ENCODE assay signal across 8 cellular contexts in the genomic region with DNA sequence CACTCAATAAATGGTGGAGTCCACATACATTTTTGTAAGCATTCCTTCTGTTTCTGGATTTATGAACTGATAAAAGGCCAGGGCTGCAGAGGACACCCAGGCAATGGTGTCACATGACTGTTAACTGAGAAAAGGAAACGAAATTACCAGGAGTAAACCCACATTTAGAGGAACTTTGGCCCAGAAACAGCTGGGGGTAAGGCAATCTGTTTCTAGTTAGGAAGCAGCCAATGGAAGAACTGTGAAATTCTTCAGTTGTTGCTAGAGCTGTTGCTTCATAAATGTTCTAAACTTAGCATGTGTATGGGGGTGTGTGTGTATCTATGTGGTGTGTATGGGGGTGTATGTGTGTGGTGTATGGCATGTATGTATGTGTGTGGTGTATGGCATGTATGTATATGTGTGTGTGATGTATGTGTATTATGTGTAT. TPM values are rescaled to one million over a fixed set of nuclear protein-coding genes. Genes with fewer than 3 reads are reported as not detected.
DNase-seq lines count a peak whose midpoint lies in the region; ATAC-seq and TF ChIP-seq lines count a peak whose summit lies in the region.

No MANE protein-coding gene starts in this region.

- TF ChIP-seq EP300 in SK-N-SH (IDR thresholded peaks at IDR 0.05; ENCODE audit: borderline replicate concordance in 1 of 2, low read depth in 1 of 2, low read length in 1 of 2) = peak in 1 of 2 experiments; percentile 59; a peak in 2 of 4 replicates

- 0% methylated on average over 1 of the region's 1 CpG for WGBS in SK-N-SH (ENCODE audit: low lambda C conversion rate)

- H3K9me2 ChIP-seq in SK-N-SH = no peaks in the 10 kb centered on the region

- no peak for TF ChIP-seq CTCF in SK-N-SH (IDR thresholded peaks at IDR 0.05)

- H3K4me3 ChIP-seq in SK-N-SH (ENCODE audit: low read depth in 2 of 2, low read length in 1 of 2) = no peak overlapping the region

- no peak for TF ChIP-seq RAD21 in SK-N-SH (IDR thresholded peaks at IDR 0.05; ENCODE audit: low read length)

- H3K4me1 ChIP-seq in SK-N-SH (ENCODE audit: control insufficient read depth in 1 of 2, insufficient read depth in 2 of 2, low read depth in 1 of 2, low read length in 1 of 2) = peaks cover 0 to 36% of the 10 kb centered on the region in 2 experiments; a peak in 2 of 4 replicates

- H3K79me2 ChIP-seq in SK-N-SH (ENCODE audit: insufficient read depth) = no peaks in the 10 kb centered on the region

- no peak for TF ChIP-seq POLR2A in GM18505 (IDR thresholded peaks at IDR 0.05; ENCODE audit: borderline replicate concordance, extremely low read depth, insufficient read depth, insufficient read length)

- no peak overlapping the region for H3K4me2 ChIP-seq in SK-N-SH

- POLR2A ChIA-PET in SK-N-SH (lab: Yijun Ruan, JAX) (interaction anchor here (1.0 to 3.1 kb wide), 2 partner anchors 9 to 12 kb away, joined by 3 to 12 read pairs; a partner anchor contains a TSS), HEK293T (lab: Yijun Ruan, JAX) (interaction anchor here (2.4 kb wide), 1 partner anchor 8 kb away, joined by 7 read pairs; no protein-coding TSS in a partner anchor)

- H3K36me3 ChIP-seq in SK-N-SH (replicated peaks in 1 of 2; ENCODE audit: control insufficient read depth in 1 of 2, insufficient read depth in 2 of 2, low read length in 1 of 2) = no peaks in the 10 kb centered on the region

- no peak overlapping the region for H2AFZ ChIP-seq in SK-N-SH (ENCODE audit: low read depth)

- no peaks in the 10 kb centered on the region for H4K20me1 ChIP-seq in SK-N-SH (ENCODE audit: insufficient read depth)

- DNase-seq in SK-N-SH (no peak), fibroblast of the conjunctiva (ENCODE audit: low read depth) (peak; percentile 90), smooth muscle cell of the brain vasculature (ENCODE audit: low read depth, low spot score) (peak; percentile 68), SW480 (ENCODE audit: low spot score) (no peak), HEK293T (ENCODE audit: extremely low spot score) (no peak), activated gamma-delta T cell treated with Interleukin-2 at 50 U/mL for 16 hours (no peak)

- no peak overlapping the region for H3K9ac ChIP-seq in SK-N-SH

- H3K27me3 ChIP-seq in SK-N-SH (ENCODE audit: insufficient read depth) = no peaks in the 10 kb centered on the region

- ATAC-seq in GM18505 (IDR thresholded peaks at IDR 0.05; ENCODE audit: unreplicated experiment) = peak; percentile 3
- ATAC-seq in GM18870 (IDR thresholded peaks at IDR 0.05; ENCODE audit: unreplicated experiment) = no peak

- CTCF ChIA-PET in SK-N-SH (lab: Yijun Ruan, JAX) (interaction anchor here (0.8 to 1.5 kb wide), 4 partner anchors 33 to 114 kb away, joined by 3 to 4 read pairs (median 4); no protein-coding TSS in a partner anchor), HEK293T (lab: Yijun Ruan, JAX) (interaction anchor here (2.6 kb wide), 1 partner anchor 7 kb away, joined by 7 read pairs; no protein-coding TSS in a partner anchor)

- no peaks in the 10 kb centered on the region for H3K9me3 ChIP-seq in SK-N-SH

- peak overlapping the region in 1 of 2 experiments; percentile 73; a peak in 2 of 4 replicates for H3K27ac ChIP-seq in SK-N-SH (ENCODE audit: low read depth in 2 of 2, low read length in 1 of 2)

- no peaks in the 10 kb centered on the region for H3F3A ChIP-seq in SK-N-SH (replicated peaks; ENCODE audit: insufficient read depth)

TF ChIP-seq in SK-N-SH, 30 proteins besides CTCF, POLR2A, EP300 and RAD21:
- TF ChIP-seq TCF12 (IDR thresholded peaks at IDR 0.05) (peak; percentile 67), GATA2 (CRISPR knock-in tag; IDR thresholded peaks at IDR 0.05) (peak; percentile 24; the same call in 1 of the 2 replicates), RCOR1 (IDR thresholded peaks at IDR 0.05; ENCODE audit: low read length) (0 out of 2 replicates have a peak, but pooled peaks have one; percentile 63), RFX5 (IDR thresholded peaks at IDR 0.05; ENCODE audit: low read length) (peak; percentile 33; the same call in 1 of the 2 replicates), CHD2 (IDR thresholded peaks at IDR 0.05; ENCODE audit: low read length, partially characterized antibody) (peak; percentile 56)
- TF ChIP-seq, protein P1, sequence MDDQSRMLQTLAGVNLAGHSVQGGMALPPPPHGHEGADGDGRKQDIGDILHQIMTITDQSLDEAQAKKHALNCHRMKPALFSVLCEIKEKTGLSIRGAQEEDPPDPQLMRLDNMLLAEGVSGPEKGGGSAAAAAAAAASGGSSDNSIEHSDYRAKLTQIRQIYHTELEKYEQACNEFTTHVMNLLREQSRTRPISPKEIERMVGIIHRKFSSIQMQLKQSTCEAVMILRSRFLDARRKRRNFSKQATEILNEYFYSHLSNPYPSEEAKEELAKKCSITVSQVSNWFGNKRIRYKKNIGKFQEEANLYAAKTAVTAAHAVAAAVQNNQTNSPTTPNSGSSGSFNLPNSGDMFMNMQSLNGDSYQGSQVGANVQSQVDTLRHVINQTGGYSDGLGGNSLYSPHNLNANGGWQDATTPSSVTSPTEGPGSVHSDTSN (IDR thresholded peaks at IDR 0.05) = no peak
- TF ChIP-seq, protein P2, sequence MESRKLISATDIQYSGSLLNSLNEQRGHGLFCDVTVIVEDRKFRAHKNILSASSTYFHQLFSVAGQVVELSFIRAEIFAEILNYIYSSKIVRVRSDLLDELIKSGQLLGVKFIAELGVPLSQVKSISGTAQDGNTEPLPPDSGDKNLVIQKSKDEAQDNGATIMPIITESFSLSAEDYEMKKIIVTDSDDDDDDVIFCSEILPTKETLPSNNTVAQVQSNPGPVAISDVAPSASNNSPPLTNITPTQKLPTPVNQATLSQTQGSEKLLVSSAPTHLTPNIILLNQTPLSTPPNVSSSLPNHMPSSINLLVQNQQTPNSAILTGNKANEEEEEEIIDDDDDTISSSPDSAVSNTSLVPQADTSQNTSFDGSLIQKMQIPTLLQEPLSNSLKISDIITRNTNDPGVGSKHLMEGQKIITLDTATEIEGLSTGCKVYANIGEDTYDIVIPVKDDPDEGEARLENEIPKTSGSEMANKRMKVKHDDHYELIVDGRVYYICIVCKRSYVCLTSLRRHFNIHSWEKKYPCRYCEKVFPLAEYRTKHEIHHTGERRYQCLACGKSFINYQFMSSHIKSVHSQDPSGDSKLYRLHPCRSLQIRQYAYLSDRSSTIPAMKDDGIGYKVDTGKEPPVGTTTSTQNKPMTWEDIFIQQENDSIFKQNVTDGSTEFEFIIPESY (IDR thresholded peaks at IDR 0.05; ENCODE audit: borderline replicate concordance, low read depth) = no peak

TF ChIP-seq in HEK293T, 16 proteins besides CTCF, POLR2A, EP300 and RAD21:
- TF ChIP-seq SP1 (IDR thresholded peaks at IDR 0.05) = no peak
- TF ChIP-seq HDGF (IDR thresholded peaks at IDR 0.05; ENCODE audit: borderline replicate concordance) = no peak
- TF ChIP-seq FOXA1 (IDR thresholded peaks at IDR 0.05) = no peak
- no peak for TF ChIP-seq FOXK2 (IDR thresholded peaks at IDR 0.05)
- TF ChIP-seq ELF4 (IDR thresholded peaks at IDR 0.05) = no peak
- TF ChIP-seq FOXM1 (IDR thresholded peaks at IDR 0.05; ENCODE audit: borderline replicate concordance) = no peak
- TF ChIP-seq CTBP1 (IDR thresholded peaks at IDR 0.05; ENCODE audit: borderline replicate concordance) = no peak
- no peak for TF ChIP-seq TARDBP (IDR thresholded peaks at IDR 0.05)
- no peak for TF ChIP-seq SUZ12 (IDR thresholded peaks at IDR 0.05)
- TF ChIP-seq, protein P3, sequence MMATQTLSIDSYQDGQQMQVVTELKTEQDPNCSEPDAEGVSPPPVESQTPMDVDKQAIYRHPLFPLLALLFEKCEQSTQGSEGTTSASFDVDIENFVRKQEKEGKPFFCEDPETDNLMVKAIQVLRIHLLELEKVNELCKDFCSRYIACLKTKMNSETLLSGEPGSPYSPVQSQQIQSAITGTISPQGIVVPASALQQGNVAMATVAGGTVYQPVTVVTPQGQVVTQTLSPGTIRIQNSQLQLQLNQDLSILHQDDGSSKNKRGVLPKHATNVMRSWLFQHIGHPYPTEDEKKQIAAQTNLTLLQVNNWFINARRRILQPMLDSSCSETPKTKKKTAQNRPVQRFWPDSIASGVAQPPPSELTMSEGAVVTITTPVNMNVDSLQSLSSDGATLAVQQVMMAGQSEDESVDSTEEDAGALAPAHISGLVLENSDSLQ (IDR thresholded peaks at IDR 0.05) = no peak
- no peak for TF ChIP-seq ZNF384 (IDR thresholded peaks at IDR 0.05)
- no peak for TF ChIP-seq BHLHE40 (IDR thresholded peaks at IDR 0.05; ENCODE audit: borderline replicate concordance)
- TF ChIP-seq NFRKB (IDR thresholded peaks at IDR 0.05) = no peak
- no peak for TF ChIP-seq LEF1 (IDR thresholded peaks at IDR 0.05; ENCODE audit: borderline replicate concordance)
- TF ChIP-seq ARNT (IDR thresholded peaks at IDR 0.05) = no peak
- TF ChIP-seq L3MBTL2 (conservative IDR thresholded peaks at IDR 0.05) = no peak
TF ChIP-seq in HEK293T: peak in this region for 0.

RNA-seq across cellular contexts. Expression of a gene that starts 11.8 kb away (rescaled TPM):
- polyA plus RNA-seq in SK-N-SH (2012; rRNA removed) = 23.3 and 31.1 TPM in 2 replicates
- polyA plus RNA-seq in SK-N-SH (2012; cell fraction: cytosol; rRNA removed) = 33.5 and 54.6 TPM in 2 replicates
- polyA plus RNA-seq in SK-N-SH (2012; cell fraction: nucleus; rRNA removed) = 6.9 and 18.3 TPM in 2 replicates

RNA-seq across cellular contexts. Expression of a gene that starts 59.0 kb away (rescaled TPM):
- 16.2 and 21.9 TPM in 2 replicates for polyA plus RNA-seq in SK-N-SH (2012; rRNA removed)
- polyA plus RNA-seq in SK-N-SH (2012; cell fraction: cytosol; rRNA removed) = 27.8 and 39.7 TPM in 2 replicates
- 10.9 and 26.4 TPM in 2 replicates for polyA plus RNA-seq in SK-N-SH (2012; cell fraction: nucleus; rRNA removed)

RNA-seq across cellular contexts. Expression of a gene that starts 59.4 kb away (rescaled TPM):
- polyA plus RNA-seq in SK-N-SH (2012; rRNA removed) = 6.9 and 10.6 TPM in 2 replicates
- polyA plus RNA-seq in SK-N-SH (2012; cell fraction: cytosol; rRNA removed) = 13.4 and 15.9 TPM in 2 replicates
- polyA plus RNA-seq in SK-N-SH (2012; cell fraction: nucleus; rRNA removed) = 3.3 and 7.3 TPM in 2 replicates

Comparison
In these comparisons a context has a peak if more than half of its experiments do, and no peak if none do; other contexts are left out.
1. DNase-seq: peak in fibroblast of the conjunctiva (single experiment) and smooth muscle cell of the brain vasculature (single experiment); none in SK-N-SH (single experiment), SW480 (single experiment), HEK293T (single experiment) and activated gamma-delta T cell treated with Interleukin-2 at 50 U/mL for 16 hours (single experiment).